In the genomic region with DNA sequence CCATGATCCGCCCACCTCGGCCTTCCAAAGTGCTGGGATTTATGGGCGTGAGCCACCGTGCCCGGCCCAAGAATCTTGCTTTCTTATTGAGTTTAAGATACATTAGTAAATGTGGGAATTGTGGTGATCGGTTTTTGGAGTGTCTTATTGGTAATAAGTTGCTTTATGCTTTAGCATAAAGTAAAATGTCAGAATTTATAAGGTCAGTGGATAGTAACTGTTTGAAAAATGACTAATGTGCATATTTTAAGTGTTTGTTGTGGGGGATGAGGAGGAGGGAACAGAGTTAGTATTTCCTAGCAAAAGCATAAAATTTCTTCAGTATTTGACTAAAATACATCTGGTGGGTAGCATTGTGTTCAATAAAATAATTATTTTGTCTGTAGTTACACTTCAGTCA, we compare ENCODE assay signal across 26 cellular contexts.
A peak's percentile ranks its signal among the peaks of the same experiment; 100 is the strongest.
DNase-seq lines count a peak whose midpoint lies in the region; ATAC-seq and TF ChIP-seq lines count a peak whose summit lies in the region.
"Had no signal": no experiment of that assay in that cellular context is flagged by ENCODE, and none has a peak within 500 bp of the region (broad histone marks: within the 10 kb centered on the region; RNA-seq: fewer than 3 reads in every experiment).

No MANE protein-coding gene starts in this region.

- no peak for DNase-seq in SK-N-SH
- peak; percentile 26 for DNase-seq in choroid plexus epithelial cell (ENCODE audit: low read depth)
- no peak for DNase-seq in mesothelial cell of epicardium (ENCODE audit: low spot score in 2 of 2, unreplicated experiment in 2 of 2)
- no peak for DNase-seq in upper lobe of left lung
- no peak for DNase-seq in SJCRH30
- DNase-seq in CD1c-positive myeloid dendritic cell (ENCODE audit: extremely low spot score): no peak
- DNase-seq: ACHN; CD4-positive, CD25-positive, alpha-beta regulatory T cell; DMS53; GM23248; H7; KBM-7; NCI-H1105 treated with DMSO at 0.1 percent for 48 hours; NCI-H146; NCI-H2029; NCI-H446; NCI-H524 treated with DMSO at 0.1 percent for 48 hours; NCI-H774; NK-92 treated with Interleukin-12 subunit alpha and Interleukin-12 subunit beta, amount 100 ng/mL, for 24 hours; PC-9 had no signal

- peaks cover 16% of the 10 kb centered on the region for H3F3A ChIP-seq in SK-N-SH (replicated peaks; ENCODE audit: insufficient read depth)

- no peak for ATAC-seq in SK-N-SH treated with all-trans-retinoic acid at 6 μM for 48 hours
- ATAC-seq in upper lobe of left lung (ENCODE audit: low FRiP score in 2 of 2): no peak
- ATAC-seq: GM12878, Right ventricle myocardium inferior had no signal

- no peaks in the 10 kb centered on the region for H3K27me3 Mint-ChIP-seq in mesothelial cell of epicardium (ENCODE audit: low read depth)
- H3K27me3 Mint-ChIP-seq: CD4-positive, CD25-positive, alpha-beta regulatory T cell had no signal

- H3K9me2 ChIP-seq in SK-N-SH: no peaks in the 10 kb centered on the region

- H3K4me1 Mint-ChIP-seq in mesothelial cell of epicardium: peaks cover 14% of the 10 kb centered on the region

- POLR2A ChIA-PET in SK-N-SH (lab: Yijun Ruan, JAX): no interaction called here

- H3K79me2 ChIP-seq in SK-N-SH (ENCODE audit: insufficient read depth): no peaks in the 10 kb centered on the region

- peaks cover 3 to 6% of the 10 kb centered on the region in 2 experiments; a peak in 2 of 4 replicates for H3K4me1 ChIP-seq in SK-N-SH (ENCODE audit: control insufficient read depth in 1 of 2, insufficient read depth in 2 of 2, low read depth in 1 of 2, low read length in 1 of 2)
- peaks cover 26% of the 10 kb centered on the region for H3K4me1 ChIP-seq in skeletal muscle satellite cell (ENCODE audit: control insufficient read depth, insufficient read depth, low read length)
- H3K4me1 ChIP-seq in upper lobe of left lung: no peaks in the 10 kb centered on the region
- H3K4me1 ChIP-seq in SJCRH30: no peaks in the 10 kb centered on the region
- H3K4me1 ChIP-seq: SJSA1 had no signal

- H4K20me1 ChIP-seq in SK-N-SH (ENCODE audit: insufficient read depth): no peaks in the 10 kb centered on the region

- no peak for TF ChIP-seq RAD21 in SK-N-SH (IDR thresholded peaks at IDR 0.05; ENCODE audit: low read length)

- H3K4me3 ChIP-seq in SK-N-SH (ENCODE audit: low read depth in 2 of 2, low read length in 1 of 2) (no peak overlapping the region), choroid plexus epithelial cell (ENCODE audit: low read depth, low read length) (no peak overlapping the region), skeletal muscle satellite cell (ENCODE audit: low read length) (no peak overlapping the region), upper lobe of left lung (no peak overlapping the region), SJCRH30 (no peak overlapping the region)
- H3K4me3 ChIP-seq: GM12878, GM23248, PC-9, SJSA1 had no signal

- TF ChIP-seq EP300 in SK-N-SH (IDR thresholded peaks at IDR 0.05; ENCODE audit: borderline replicate concordance in 1 of 2, low read depth in 1 of 2, low read length in 1 of 2) (no peak), upper lobe of left lung (IDR thresholded peaks at IDR 0.05) (no peak)

- H3K4me3 Mint-ChIP-seq in mesothelial cell of epicardium: no peak overlapping the region
- H3K4me3 Mint-ChIP-seq: CD4-positive, CD25-positive, alpha-beta regulatory T cell had no signal

- H3K9me3 Mint-ChIP-seq in mesothelial cell of epicardium: no peaks in the 10 kb centered on the region
- H3K9me3 Mint-ChIP-seq: CD4-positive, CD25-positive, alpha-beta regulatory T cell had no signal

- H3K36me3 ChIP-seq in SK-N-SH (replicated peaks in 1 of 2; ENCODE audit: control insufficient read depth in 1 of 2, insufficient read depth in 2 of 2, low read length in 1 of 2) (peaks cover 19 to 21% of the 10 kb centered on the region in 2 experiments), skeletal muscle satellite cell (ENCODE audit: insufficient read depth, low read length) (peaks cover 9% of the 10 kb centered on the region), upper lobe of left lung (peaks cover 0 to 10% (median 2%) of the 10 kb centered on the region in 4 donors), SJCRH30 (no peaks in the 10 kb centered on the region)
- H3K36me3 ChIP-seq: SJSA1 had no signal

- TF ChIP-seq CTCF in SK-N-SH (IDR thresholded peaks at IDR 0.05) (no peak), choroid plexus epithelial cell (conservative IDR thresholded peaks at IDR 0.05; ENCODE audit: low read depth, low read length) (no peak), mesothelial cell of epicardium (IDR thresholded peaks at IDR 0.05; ENCODE audit: unreplicated experiment) (no peak), upper lobe of left lung (IDR thresholded peaks at IDR 0.05) (no peak)

- H2AFZ ChIP-seq in SK-N-SH (ENCODE audit: low read depth): no peak overlapping the region
- H2AFZ ChIP-seq: GM23248, PC-9 had no signal

- WGBS in SK-N-SH (ENCODE audit: low lambda C conversion rate): 94% methylated on average over 6 of the region's 6 CpGs
- WGBS in upper lobe of left lung, 2 donors: 96% methylated on average over 6 of the region's 6 CpGs

- H3K9ac ChIP-seq in SK-N-SH: no peak overlapping the region
- H3K9ac ChIP-seq in skeletal muscle satellite cell (ENCODE audit: low read depth, low read length): no peak overlapping the region
- H3K9ac ChIP-seq: GM23248 had no signal

- H3K27ac ChIP-seq in SK-N-SH (ENCODE audit: low read depth in 2 of 2, low read length in 1 of 2): no peak overlapping the region
- no peak overlapping the region for H3K27ac ChIP-seq in upper lobe of left lung
- no peak overlapping the region for H3K27ac ChIP-seq in SJCRH30
- H3K27ac ChIP-seq: 22Rv1, GM23248, PC-9, SJSA1 had no signal

- peak overlapping the region; percentile 35 for H3K27ac Mint-ChIP-seq in mesothelial cell of epicardium
- H3K27ac Mint-ChIP-seq: CD4-positive, CD25-positive, alpha-beta regulatory T cell had no signal

- H3K27me3 ChIP-seq in SK-N-SH (ENCODE audit: insufficient read depth) (no peaks in the 10 kb centered on the region), skeletal muscle satellite cell (ENCODE audit: control insufficient read depth, insufficient read depth, low read length) (no peaks in the 10 kb centered on the region), upper lobe of left lung (no peaks in the 10 kb centered on the region), SJCRH30 (no peaks in the 10 kb centered on the region)
- H3K27me3 ChIP-seq: SJSA1 had no signal

- TF ChIP-seq POLR2A in upper lobe of left lung (IDR thresholded peaks at IDR 0.05): no peak

- H3K9me3 ChIP-seq in SK-N-SH (no peaks in the 10 kb centered on the region), skeletal muscle satellite cell (replicated peaks; ENCODE audit: low read length) (no peaks in the 10 kb centered on the region), upper lobe of left lung (no peaks in the 10 kb centered on the region), SJCRH30 (replicated peaks) (no peaks in the 10 kb centered on the region)
- H3K9me3 ChIP-seq: SJSA1 had no signal

- H3K36me3 Mint-ChIP-seq in mesothelial cell of epicardium: peaks cover 40% of the 10 kb centered on the region

- 0 out of 2 replicates have a peak overlapping the region, but pooled peaks have one; percentile 12 for H3K4me2 ChIP-seq in SK-N-SH
- H3K4me2 ChIP-seq in skeletal muscle satellite cell (ENCODE audit: low read length): peak overlapping the region; percentile 2
- H3K4me2 ChIP-seq: PC-9 had no signal

- CTCF ChIA-PET in SK-N-SH (lab: Yijun Ruan, JAX): no interaction called here

TF ChIP-seq in SK-N-SH, 30 proteins besides CTCF, POLR2A, EP300 and RAD21 (continues in another document):
- TF ChIP-seq TEAD4 (IDR thresholded peaks at IDR 0.05; ENCODE audit: borderline replicate concordance, insufficient read depth): no peak

TF ChIP-seq in SK-N-SH treated with all-trans-retinoic acid at 6 μM for 48 hours, 23 proteins besides CTCF, POLR2A, EP300 and RAD21 (continues in another document):
- TF ChIP-seq, protein P1, sequence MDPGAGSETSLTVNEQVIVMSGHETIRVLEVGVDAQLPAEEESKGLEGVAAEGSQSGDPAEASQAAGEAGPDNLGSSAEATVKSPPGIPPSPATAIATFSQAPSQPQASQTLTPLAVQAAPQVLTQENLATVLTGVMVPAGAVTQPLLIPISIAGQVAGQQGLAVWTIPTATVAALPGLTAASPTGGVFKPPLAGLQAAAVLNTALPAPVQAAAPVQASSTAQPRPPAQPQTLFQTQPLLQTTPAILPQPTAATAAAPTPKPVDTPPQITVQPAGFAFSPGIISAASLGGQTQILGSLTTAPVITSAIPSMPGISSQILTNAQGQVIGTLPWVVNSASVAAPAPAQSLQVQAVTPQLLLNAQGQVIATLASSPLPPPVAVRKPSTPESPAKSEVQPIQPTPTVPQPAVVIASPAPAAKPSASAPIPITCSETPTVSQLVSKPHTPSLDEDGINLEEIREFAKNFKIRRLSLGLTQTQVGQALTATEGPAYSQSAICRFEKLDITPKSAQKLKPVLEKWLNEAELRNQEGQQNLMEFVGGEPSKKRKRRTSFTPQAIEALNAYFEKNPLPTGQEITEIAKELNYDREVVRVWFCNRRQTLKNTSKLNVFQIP (CRISPR knock-in tag; IDR thresholded peaks at IDR 0.05; ENCODE audit: borderline replicate concordance, low read depth): no peak
- TF ChIP-seq ARNTL (CRISPR knock-in tag; IDR thresholded peaks at IDR 0.05; ENCODE audit: borderline replicate concordance, low read depth) (no peak), ZFP30 (CRISPR knock-in tag; IDR thresholded peaks at IDR 0.05) (no peak), TOX (CRISPR knock-in tag; IDR thresholded peaks at IDR 0.05; ENCODE audit: borderline replicate concordance) (no peak), ESRRG (CRISPR knock-in tag; IDR thresholded peaks at IDR 0.05) (no peak), PPARA (CRISPR knock-in tag; IDR thresholded peaks at IDR 0.05; ENCODE audit: borderline replicate concordance) (no peak), ZNF565 (CRISPR knock-in tag; conservative IDR thresholded peaks at IDR 0.05; ENCODE audit: low read depth) (no peak), ISL1 (CRISPR knock-in tag; IDR thresholded peaks at IDR 0.05) (no peak), ZC3H10 (CRISPR knock-in tag; IDR thresholded peaks at IDR 0.05) (no peak), ZFP3 (CRISPR knock-in tag; IDR thresholded peaks at IDR 0.05) (no peak), BACH2 (CRISPR knock-in tag; IDR thresholded peaks at IDR 0.05; ENCODE audit: borderline replicate concordance) (no peak)
- TF ChIP-seq, protein P2, sequence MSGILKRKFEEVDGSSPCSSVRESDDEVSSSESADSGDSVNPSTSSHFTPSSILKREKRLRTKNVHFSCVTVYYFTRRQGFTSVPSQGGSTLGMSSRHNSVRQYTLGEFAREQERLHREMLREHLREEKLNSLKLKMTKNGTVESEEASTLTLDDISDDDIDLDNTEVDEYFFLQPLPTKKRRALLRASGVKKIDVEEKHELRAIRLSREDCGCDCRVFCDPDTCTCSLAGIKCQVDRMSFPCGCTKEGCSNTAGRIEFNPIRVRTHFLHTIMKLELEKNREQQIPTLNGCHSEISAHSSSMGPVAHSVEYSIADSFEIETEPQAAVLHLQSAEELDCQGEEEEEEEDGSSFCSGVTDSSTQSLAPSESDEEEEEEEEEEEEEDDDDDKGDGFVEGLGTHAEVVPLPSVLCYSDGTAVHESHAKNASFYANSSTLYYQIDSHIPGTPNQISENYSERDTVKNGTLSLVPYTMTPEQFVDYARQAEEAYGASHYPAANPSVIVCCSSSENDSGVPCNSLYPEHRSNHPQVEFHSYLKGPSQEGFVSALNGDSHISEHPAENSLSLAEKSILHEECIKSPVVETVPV (CRISPR knock-in tag; IDR thresholded peaks at IDR 0.05): no peak
